ENCODE assay signal across 1 cellular context in genomic region chr5:102971693-102972293, GRCh38.
TF ChIP-seq lines count a peak whose summit lies in the region.

No MANE protein-coding gene starts in this region.

TF ChIP-seq in SK-N-SH treated with all-trans-retinoic acid at 6 μM for 48 hours, 23 proteins besides CTCF, POLR2A, EP300 and RAD21 (continued from another document):
- TF ChIP-seq CREB5 (CRISPR knock-in tag; IDR thresholded peaks at IDR 0.05; ENCODE audit: low read depth) = no peak
